8 cellular contexts compared by ENCODE assay signal in the genomic region with DNA sequence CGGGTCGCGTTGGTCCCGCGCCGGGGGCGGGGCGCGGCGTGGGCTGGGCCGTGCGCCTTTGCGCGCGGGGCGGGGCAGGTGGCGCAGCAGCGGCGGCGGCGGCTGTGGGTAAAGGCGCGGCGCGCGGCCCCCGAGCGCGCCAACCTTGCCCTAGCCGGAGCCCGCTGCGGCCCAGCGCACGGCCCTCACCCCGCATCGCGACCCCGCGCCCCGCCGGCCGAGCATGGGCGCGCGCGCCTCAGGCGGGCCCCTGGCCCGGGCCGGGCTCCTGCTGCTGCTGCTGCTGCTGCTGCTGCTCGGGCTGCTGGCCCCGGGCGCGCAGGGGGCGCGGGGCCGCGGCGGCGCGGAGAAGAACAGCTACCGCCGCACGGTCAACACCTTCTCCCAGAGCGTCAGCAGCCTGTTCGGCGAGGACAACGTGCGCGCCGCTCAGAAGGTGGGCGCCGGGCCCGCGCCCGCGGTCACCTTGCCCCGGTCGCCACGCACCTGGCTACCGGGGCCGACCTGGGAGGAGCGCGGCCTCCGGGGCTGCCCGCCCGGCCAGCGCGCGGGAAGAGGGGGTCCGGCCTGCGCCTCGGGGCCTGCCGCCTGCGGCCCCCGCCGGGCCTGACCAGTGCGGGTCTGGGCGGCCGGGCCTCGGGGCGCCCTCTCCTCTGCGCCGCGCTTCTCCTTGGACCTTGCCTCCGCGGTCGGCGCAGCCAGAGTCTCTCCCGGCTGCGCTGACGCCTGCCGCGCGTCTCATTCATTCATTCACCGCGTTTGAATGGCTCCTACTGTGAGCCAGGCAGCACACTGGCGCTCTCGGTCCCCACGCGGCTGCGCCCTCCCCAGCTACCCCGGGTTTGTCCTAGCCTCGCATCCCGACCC. TPM values are rescaled to one million over a fixed set of nuclear protein-coding genes. Genes with fewer than 3 reads are reported as not detected.
DNase-seq lines count a peak whose midpoint lies in the region; ATAC-seq and TF ChIP-seq lines count a peak whose summit lies in the region.

A gene with protein sequence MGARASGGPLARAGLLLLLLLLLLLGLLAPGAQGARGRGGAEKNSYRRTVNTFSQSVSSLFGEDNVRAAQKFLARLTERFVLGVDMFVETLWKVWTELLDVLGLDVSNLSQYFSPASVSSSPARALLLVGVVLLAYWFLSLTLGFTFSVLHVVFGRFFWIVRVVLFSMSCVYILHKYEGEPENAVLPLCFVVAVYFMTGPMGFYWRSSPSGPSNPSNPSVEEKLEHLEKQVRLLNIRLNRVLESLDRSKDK (plus strand): TSS at position 78 of the 867 bp plus-strand sequence. CDS start 146 bp downstream, at position 224.

- H3K27ac Mint-ChIP-seq in memory B cell: peak within 1 kb of the TSS; percentile 85

- H3K9me3 Mint-ChIP-seq in memory B cell: no peaks in the 10 kb centered on the region

- peaks cover 27% of the 10 kb centered on the region for H3K4me1 Mint-ChIP-seq in memory B cell

- WGBS in ectodermal cell, 2 experiments: 0% methylated on average over 124 of the region's 124 CpGs

- no peak within 1 kb of the TSS for H3K27ac ChIP-seq in ectodermal cell (ENCODE audit: insufficient read depth, low read depth, low read length, poor library complexity, severe bottlenecking)

- no peaks in the 10 kb centered on the region for H3K27me3 Mint-ChIP-seq in memory B cell

- peak within 1 kb of the TSS; percentile 97 for H3K4me3 Mint-ChIP-seq in memory B cell

- peaks cover 17% of the 10 kb centered on the region for H3K27me3 ChIP-seq in ectodermal cell (ENCODE audit: control insufficient read depth, insufficient read depth, low read length, poor library complexity, severe bottlenecking)

- no peaks in the 10 kb centered on the region for H3K9me3 ChIP-seq in ectodermal cell (ENCODE audit: control insufficient read depth, low read length)

- no peaks in the 10 kb centered on the region for H3K36me3 Mint-ChIP-seq in memory B cell

- H3K4me3 ChIP-seq in ectodermal cell (ENCODE audit: insufficient read depth, low read depth, low read length): peak within 1 kb of the TSS; percentile 38

- H3K4me1 ChIP-seq in ectodermal cell (ENCODE audit: control insufficient read depth, insufficient read depth, low read length): no peaks in the 10 kb centered on the region

- DNase-seq in 8988T: peak; percentile 61
- peak; percentile 55 for DNase-seq in NCI-H2171 treated with DMSO at 0.1 percent for 48 hours (lab: John Stamatoyannopoulos, UW)
- peak; percentile 76 to 81 for DNase-seq in activated CD4-positive, alpha-beta T cell treated with anti-CD3 and anti-CD28 coated beads, Interleukin-2, amount 50 U/mL, for 48 hours
- peak; percentile 64 to 74 for DNase-seq in memory B cell (ENCODE audit: low spot score in 2 of 2)
- peak; percentile 27 for DNase-seq in stimulated activated CD8-positive, alpha-beta memory T cell treated with anti-CD3 and anti-CD28 coated beads, Interleukin-15, amount 100 ng/mL, for 1 hour (ENCODE audit: low read depth)

- H3K36me3 ChIP-seq in ectodermal cell (ENCODE audit: control insufficient read depth, insufficient read depth, low read length): no peaks in the 10 kb centered on the region

- TF ChIP-seq POLR2A in GM18505 (IDR thresholded peaks at IDR 0.05; ENCODE audit: borderline replicate concordance, extremely low read depth, insufficient read depth, insufficient read length): peak; percentile 65

- peak; percentile 51 for ATAC-seq in GM18505 (IDR thresholded peaks at IDR 0.05; ENCODE audit: unreplicated experiment)
- ATAC-seq in HG02970 (IDR thresholded peaks at IDR 0.05; ENCODE audit: low FRiP score, unreplicated experiment): peak; percentile 53
- peak; percentile 63 for ATAC-seq in memory B cell (ENCODE audit: low read depth)

RNA-seq across cellular contexts. Expression of the gene that starts here (rescaled TPM):
- 4.0 TPM for polyA plus RNA-seq in ectodermal cell (2013, experiment 1 of 4)
- polyA plus RNA-seq in ectodermal cell (2013, experiment 2 of 4): 3.7 TPM
- 2.3 TPM for polyA plus RNA-seq in ectodermal cell (2013, experiment 3 of 4)
- 2.1 TPM for polyA plus RNA-seq in ectodermal cell (2013, experiment 4 of 4)

Comparison
In these comparisons a context has a peak if more than half of its experiments do, and no peak if none do; other contexts are left out.
1. DNase-seq: peak in every context shown above with its lines; median percentile 78 in activated CD4-positive, alpha-beta T cell treated with anti-CD3 and anti-CD28 coated beads, Interleukin-2, amount 50 U/mL, for 48 hours; 69 in memory B cell; 61 in 8988T; 55 in NCI-H2171 treated with DMSO at 0.1 percent for 48 hours; 27 in stimulated activated CD8-positive, alpha-beta memory T cell treated with anti-CD3 and anti-CD28 coated beads, Interleukin-15, amount 100 ng/mL, for 1 hour.